8 cellular contexts compared by ENCODE assay signal in genomic region chr5:119453045-119453383, GRCh38. TPM values are rescaled to one million over a fixed set of nuclear protein-coding genes. Genes with fewer than 3 reads are reported as not detected.
DNase-seq lines count a peak whose midpoint lies in the region; ATAC-seq and TF ChIP-seq lines count a peak whose summit lies in the region.

No MANE protein-coding gene starts in this region.

- H3K9me3 Mint-ChIP-seq in nephron, result peaks cover 18% of the 10 kb centered on the region

- peak; percentile 23 for ATAC-seq in GM18511 (IDR thresholded peaks at IDR 0.05; ENCODE audit: unreplicated experiment)
- ATAC-seq in HG03159 (IDR thresholded peaks at IDR 0.05; ENCODE audit: unreplicated experiment), result peak; percentile 12

- peaks cover 6% of the 10 kb centered on the region for H3K4me1 ChIP-seq in A673 (ENCODE audit: insufficient read depth, low read length, poor library complexity, severe bottlenecking)

- H3K27me3 ChIP-seq in A673 (replicated peaks; ENCODE audit: insufficient read depth, low read depth, low read length, poor library complexity), result no peaks in the 10 kb centered on the region

- BruUV-seq in A673 (replicated peaks; lab: Mats Ljungman, UMichigan), result no TSS peak

- peaks cover 10% of the 10 kb centered on the region for H3K4me1 Mint-ChIP-seq in nephron

- peak overlapping the region; percentile 89 for H3K27ac ChIP-seq in A673 (ENCODE audit: low read depth, low read length, poor library complexity, severe bottlenecking)

- peaks cover 21% of the 10 kb centered on the region for H3K36me3 Mint-ChIP-seq in nephron (ENCODE audit: low read depth)

- H3K9me3 ChIP-seq in A673 (ENCODE audit: low read depth, low read length, poor library complexity, severe bottlenecking), result no peaks in the 10 kb centered on the region

- DNase-seq in A673 (ENCODE audit: low spot score), result peak; percentile 21
- peak; percentile 25 for DNase-seq in SW480 (ENCODE audit: low spot score)
- peak; percentile 44 for DNase-seq in fibroblast of mammary gland (ENCODE audit: low read depth)
- no peak for DNase-seq in NCI-H187 (lab: John Stamatoyannopoulos, UW)
- DNase-seq in activated gamma-delta T cell (lab: John Stamatoyannopoulos, UW), result no peak

- TF ChIP-seq CTCF in A673 (conservative IDR thresholded peaks at IDR 0.05; ENCODE audit: low read depth, low read length), result no peak
- no peak for TF ChIP-seq CTCF in fibroblast of mammary gland (conservative IDR thresholded peaks at IDR 0.05; ENCODE audit: control insufficient read depth, insufficient read depth, low read depth, low read length)
- no peak for TF ChIP-seq CTCF in nephron (IDR thresholded peaks at IDR 0.05; ENCODE audit: unreplicated experiment in 3 of 3)

- POLR2A ChIA-PET in A673 (lab: Charles Lee; ENCODE audit: low non-redundant PET), result no interaction called here

- H3K36me3 ChIP-seq in A673 (ENCODE audit: insufficient read depth, low read length, poor library complexity, severe bottlenecking), result no peaks in the 10 kb centered on the region

- peak overlapping the region; percentile 25 to 83 (median 56) for H3K27ac Mint-ChIP-seq in nephron

- H3K4me3 ChIP-seq in A673 (ENCODE audit: low read depth, low read length, poor library complexity, severe bottlenecking), result peak overlapping the region; percentile 89
- H3K4me3 ChIP-seq in fibroblast of mammary gland (ENCODE audit: control insufficient read depth, low read depth, low read length), result peak overlapping the region; percentile 94

- peak overlapping the region; percentile 95 to 98 (median 96) for H3K4me3 Mint-ChIP-seq in nephron

- intact Hi-C loops in A673 (cut with micrococcal nuclease; ENCODE audit: unreplicated experiment), result no loop called here

- CTCF ChIA-PET in A673 (lab: Charles Lee), result no interaction called here

- H3K27me3 Mint-ChIP-seq in nephron (ENCODE audit: low read depth), result no peaks in the 10 kb centered on the region

RNA-seq across cellular contexts. Expression of gene HSD17B4, which starts 0.7 kb away (rescaled TPM):
- total RNA-seq in A673 (2021), result 140 and 151 TPM in 2 replicates

Comparison
In these comparisons a context has a peak if more than half of its experiments do, and no peak if none do; other contexts are left out.
1. DNase-seq: peak in A673 (single experiment), SW480 (single experiment) and fibroblast of mammary gland (single experiment); none in NCI-H187 (0 of 2) and activated gamma-delta T cell (single experiment).